ENCODE assay signal across 8 cellular contexts in the genomic region with DNA sequence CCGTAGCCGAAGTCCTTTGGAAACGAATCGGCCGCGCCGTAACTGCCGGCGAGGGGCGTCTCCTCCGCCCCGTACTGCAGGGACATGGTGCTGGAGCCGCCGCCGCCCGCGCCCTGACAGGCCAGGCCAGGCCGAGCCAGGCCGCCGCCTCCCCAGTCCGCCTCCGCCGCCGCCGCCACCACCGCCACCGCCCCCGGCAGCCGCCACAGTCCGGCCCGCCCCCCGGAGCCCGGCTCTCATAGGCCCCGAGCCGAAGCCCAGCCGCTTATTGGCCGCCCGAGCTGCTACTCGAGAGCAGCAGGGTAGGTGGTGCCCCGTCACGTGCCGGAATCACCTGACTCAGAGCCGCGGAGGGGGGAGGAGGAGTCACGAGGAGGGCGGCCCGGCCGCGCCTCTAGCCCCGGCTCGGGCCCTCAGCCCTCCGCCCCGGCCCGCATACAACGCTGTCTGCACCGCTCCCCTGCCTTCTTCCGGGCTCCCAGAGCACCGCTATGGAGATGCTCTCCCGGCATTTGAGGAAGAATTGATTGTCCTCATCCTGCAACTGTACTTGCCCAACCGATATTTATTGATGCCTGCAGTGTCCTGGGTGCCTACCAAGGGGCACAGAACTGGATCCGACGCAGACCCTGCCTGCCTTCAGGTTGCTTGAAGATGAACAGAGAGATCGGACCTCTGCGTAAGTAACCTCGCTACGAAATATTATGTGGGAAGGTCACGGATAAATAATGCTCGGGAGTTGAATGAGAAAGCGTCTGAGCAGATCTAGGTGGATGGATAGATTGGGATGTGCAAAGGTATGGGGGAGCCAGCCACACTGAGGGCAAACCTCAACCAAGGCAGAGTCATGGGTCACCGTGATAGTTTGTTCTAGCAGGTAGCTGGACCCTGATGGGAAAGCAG. TPM values are rescaled to one million over a fixed set of nuclear protein-coding genes. Genes with fewer than 3 reads are reported as not detected.
DNase-seq lines count a peak whose midpoint lies in the region; ATAC-seq and TF ChIP-seq lines count a peak whose summit lies in the region.

A gene with protein sequence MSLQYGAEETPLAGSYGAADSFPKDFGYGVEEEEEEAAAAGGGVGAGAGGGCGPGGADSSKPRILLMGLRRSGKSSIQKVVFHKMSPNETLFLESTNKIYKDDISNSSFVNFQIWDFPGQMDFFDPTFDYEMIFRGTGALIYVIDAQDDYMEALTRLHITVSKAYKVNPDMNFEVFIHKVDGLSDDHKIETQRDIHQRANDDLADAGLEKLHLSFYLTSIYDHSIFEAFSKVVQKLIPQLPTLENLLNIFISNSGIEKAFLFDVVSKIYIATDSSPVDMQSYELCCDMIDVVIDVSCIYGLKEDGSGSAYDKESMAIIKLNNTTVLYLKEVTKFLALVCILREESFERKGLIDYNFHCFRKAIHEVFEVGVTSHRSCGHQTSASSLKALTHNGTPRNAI (minus strand): TSS at position 212 of the 903 bp plus-strand sequence. CDS start 126 bp downstream, at position 86.

- no peak for TF ChIP-seq CTCF in AG10803 (conservative IDR thresholded peaks at IDR 0.05; ENCODE audit: low read length)
- TF ChIP-seq CTCF in spleen (IDR thresholded peaks at IDR 0.05 in 8 of 11, conservative IDR thresholded peaks at IDR 0.05 in 3 of 11) = peak in 2 of 11 experiments; percentile 9 to 19

- DNase-seq in AG10803 (ENCODE audit: low read depth) (peak; percentile 98), NCI-H446 (lab: John Stamatoyannopoulos, UW) (peak; percentile 91 to 98), inferior parietal cortex (ENCODE audit: extremely low spot score) (peak; percentile 97), spleen (peak; percentile 100)
- DNase-seq in activated CD4-positive, CD25-positive, alpha-beta regulatory T cell treated with anti-CD3 and anti-CD28 coated beads, Interleukin-2, amount 50 U/mL, for 16 hours (ENCODE audit: low read depth, low spot score) = peak; percentile 98
- DNase-seq in central memory CD4-positive, alpha-beta T cell = peak; percentile 97

- no peaks in the 10 kb centered on the region for H3K27me3 ChIP-seq in spleen (replicated peaks in 1 of 7)

- peaks cover 0 to 43% (median 16%) of the 10 kb centered on the region in 6 donors for H3K36me3 ChIP-seq in spleen

- peak in 1 of 3 donors; percentile 14 for TF ChIP-seq POLR2A in spleen (IDR thresholded peaks at IDR 0.05)

- no peaks in the 10 kb centered on the region for H3K9me3 ChIP-seq in spleen

- peaks cover 14 to 86% (median 51%) of the 10 kb centered on the region in 6 donors for H3K4me1 ChIP-seq in spleen

- peak within 1 kb of the TSS; percentile 70 to 95 (median 89) for H3K27ac ChIP-seq in spleen

- intact Hi-C loops in spleen (cut with DNase I; ENCODE audit: low total_unique reads) = no loop called here

- ATAC-seq in GM19035 (IDR thresholded peaks at IDR 0.05; ENCODE audit: unreplicated experiment) = peak; percentile 93
- peak; percentile 95 for ATAC-seq in HG03342 (IDR thresholded peaks at IDR 0.05; ENCODE audit: unreplicated experiment)

- H3K4me3 ChIP-seq in AG10803 (ENCODE audit: low read length) (peak within 1 kb of the TSS; percentile 94), spleen (peak within 1 kb of the TSS; percentile 90 to 99 (median 97))

- 0 to 1% (median 1%) methylated on average over 22 to 70 of the region's 70 CpGs for WGBS in spleen, 5 donors

RNA-seq across cellular contexts. Expression of the gene that starts here (rescaled TPM):
- total RNA-seq in spleen = 10 to 100 TPM; 17.3 to 28.1 (median 22.4) TPM
- 10 to 100 TPM in 2 of 3 donors, 1 to 10 TPM in 1; 9.4 to 18.2 (median 13.2) TPM for polyA plus RNA-seq in spleen

Comparison
In these comparisons a context has a peak if more than half of its experiments do, and no peak if none do; other contexts are left out.
1. Peak in every context shown above with its lines: DNase-seq, ATAC-seq, H3K4me3 ChIP-seq and H3K27ac ChIP-seq.